ENCODE assay signal across 20 cellular contexts in genomic region chr6:155517282-155517681, GRCh38.
DNase-seq lines count a peak whose midpoint lies in the region; ATAC-seq, FAIRE-seq and TF ChIP-seq lines count a peak whose summit lies in the region.
"Had no signal": no experiment of that assay in that cellular context is flagged by ENCODE, and none has a peak within 500 bp of the region (broad histone marks: within the 10 kb centered on the region; RNA-seq: fewer than 3 reads in every experiment).

No MANE protein-coding gene starts in this region.

- H3K27ac ChIP-seq in A549: peak overlapping the region; percentile 68 to 77
- H3K27ac ChIP-seq in K562 (ENCODE audit: extremely low read depth, low read depth, low read length): no peak overlapping the region
- H3K27ac ChIP-seq: HL-60 had no signal

- H3K4me2 ChIP-seq in A549: peak overlapping the region; percentile 77
- peak overlapping the region; percentile 32 for H3K4me2 ChIP-seq in K562 (ENCODE audit: insufficient read depth, low read length)

- H3K9ac ChIP-seq in K562 (ENCODE audit: insufficient read depth in 1 of 2, low read depth in 2 of 2, low read length in 2 of 2) (no peak overlapping the region), mucosa of stomach (ENCODE audit: low read length) (peak overlapping the region; percentile 10)

- H3K4me3 ChIP-seq in A549 (peak overlapping the region; percentile 44), LNCaP clone FGC (ENCODE audit: low read depth, low read length) (peak overlapping the region; percentile 39), K562 (no peak overlapping the region), mucosa of stomach (ENCODE audit: low read length) (no peak overlapping the region)
- H3K4me3 ChIP-seq: GM12878 had no signal

- TF ChIP-seq CTCF in A549 (IDR thresholded peaks at IDR 0.05) (no peak), LNCaP clone FGC (IDR thresholded peaks at IDR 0.05; ENCODE audit: control insufficient read depth, extremely low read depth, insufficient read depth) (no peak), K562 (IDR thresholded peaks at IDR 0.05 in 2 of 3, conservative IDR thresholded peaks at IDR 0.05 in 1 of 3; ENCODE audit: insufficient read depth in 2 of 3, low read depth in 1 of 3, low read length in 3 of 3) (no peak)

- intact Hi-C loops in K562 (cut with micrococcal nuclease): no loop called here

- H3K9me3 ChIP-seq in A549 (no peaks in the 10 kb centered on the region), K562 (replicated peaks; ENCODE audit: control insufficient read depth, insufficient read depth, low read depth, low read length) (no peaks in the 10 kb centered on the region), mucosa of stomach (ENCODE audit: control insufficient read depth, low read length) (no peaks in the 10 kb centered on the region)

- WGBS in A549 (ENCODE audit: missing lambda C conversion rate): 46% methylated on average over 8 of the region's 8 CpGs
- WGBS in K562 (ENCODE audit: insufficient coverage, low coverage, missing lambda C conversion rate): 2% methylated on average over 8 of the region's 8 CpGs

- TF ChIP-seq POLR2A in A549 (IDR thresholded peaks at IDR 0.05; ENCODE audit: low read length) (no peak), K562 (conservative IDR thresholded peaks at IDR 0.05) (no peak)

- ATAC-seq in A549 (peak; percentile 56 to 63; a peak in 5 of 6 replicates), K562 (peak; percentile 44; the same call in 2 of the 3 replicates), HG03175 (IDR thresholded peaks at IDR 0.05; ENCODE audit: unreplicated experiment) (no peak), HG03135 (IDR thresholded peaks at IDR 0.05; ENCODE audit: unreplicated experiment) (no peak)
- ATAC-seq: GM12878 had no signal

- no peaks in the 10 kb centered on the region for H3K79me2 ChIP-seq in K562 (ENCODE audit: control insufficient read depth, insufficient read depth, low read length)

- POLR2A ChIA-PET in A549 (lab: Yijun Ruan, JAX) (interaction anchor here (1.6 kb wide), 1 partner anchor 23 kb away, joined by 3 read pairs; no protein-coding TSS in a partner anchor), K562 (lab: Yijun Ruan, JAX) (interaction anchor here (0.7 to 0.8 kb wide), 2 partner anchors 96 to 891 kb away, joined by 3 read pairs; no protein-coding TSS in a partner anchor)

- H3K4me1 ChIP-seq in A549: no peaks in the 10 kb centered on the region
- no peaks in the 10 kb centered on the region for H3K4me1 ChIP-seq in K562 (replicated peaks in 1 of 2; ENCODE audit: control insufficient read depth in 2 of 2, insufficient read depth in 2 of 2, low read length in 2 of 2)
- H3K4me1 ChIP-seq in mucosa of stomach (ENCODE audit: control insufficient read depth, insufficient read depth, low read length): no peaks in the 10 kb centered on the region

- H3K9me1 ChIP-seq in K562 (ENCODE audit: control insufficient read depth, insufficient read depth, low read length): no peaks in the 10 kb centered on the region

- TF ChIP-seq EP300 in A549 (IDR thresholded peaks at IDR 0.05) (no peak), K562 (IDR thresholded peaks at IDR 0.05; ENCODE audit: low read length) (no peak)

- in situ Hi-C loops in K562 (cut with MboI): no loop called here

- DNase-seq in A549 (ENCODE audit: low read depth in 1 of 2, low spot score in 1 of 2) (no peak), LNCaP clone FGC (ENCODE audit: low read depth) (no peak), K562 (ENCODE audit: extremely low read depth in 1 of 4, low spot score in 3 of 4) (no peak), NCI-H510A (lab: John Stamatoyannopoulos, UW) (no peak)
- DNase-seq: DMS79 treated with DMSO at 0.1 percent for 48 hours, H9, HFFc6, KG1, NCI-H1105, NCI-H146, NCI-H446, NCI-H526 treated with DMSO at 0.1 percent for 48 hours, OCI-M1, Right ventricle myocardium superior had no signal

- peak overlapping the region; percentile 43; the same call in 1 of the 2 replicates for H2AFZ ChIP-seq in K562 (ENCODE audit: low read depth, low read length)

- CTCF ChIA-PET in A549 (lab: Yijun Ruan, JAX): interaction anchor here (0.9 kb wide), 1 partner anchor 17 kb away, joined by 3 read pairs; no protein-coding TSS in a partner anchor
- CTCF ChIA-PET in K562 (lab: Yijun Ruan, JAX; ENCODE audit: low intra/inter-chr PET ratio): interaction anchor here (0.6 kb wide), 1 partner anchor 161 kb away, joined by 3 read pairs; no protein-coding TSS in a partner anchor

- H3K27me3 ChIP-seq in K562 (ENCODE audit: control insufficient read depth in 2 of 2, insufficient read depth in 2 of 2, low read length in 2 of 2) (no peaks in the 10 kb centered on the region), mucosa of stomach (ENCODE audit: control insufficient read depth, insufficient read depth, low read length) (no peaks in the 10 kb centered on the region)

- FAIRE-seq in A549 (lab: Jason Lieb, UNC): no peak
- no peak for FAIRE-seq in K562 (lab: Jason Lieb, UNC)
- FAIRE-seq: A204.1, GM12878 had no signal

- no peaks in the 10 kb centered on the region for H4K20me1 ChIP-seq in K562 (replicated peaks; ENCODE audit: control insufficient read depth, insufficient read depth, low read length)

- TF ChIP-seq RAD21 in A549 (conservative IDR thresholded peaks at IDR 0.05 in 1 of 2, IDR thresholded peaks at IDR 0.05 in 1 of 2): no peak
- TF ChIP-seq RAD21 in K562 (CRISPR knock-in tag; conservative IDR thresholded peaks at IDR 0.05 in 1 of 2, IDR thresholded peaks at IDR 0.05 in 1 of 2): no peak

- BruUV-seq in K562 (replicated peaks; lab: Mats Ljungman, UMichigan): no TSS peak

- no peaks in the 10 kb centered on the region for H3K36me3 ChIP-seq in K562 (ENCODE audit: control insufficient read depth, insufficient read depth, low read length)
- H3K36me3 ChIP-seq in mucosa of stomach (ENCODE audit: control insufficient read depth, insufficient read depth, low read length): no peaks in the 10 kb centered on the region

TF ChIP-seq in A549, 52 proteins besides CTCF, POLR2A, EP300 and RAD21:
- TF ChIP-seq ZFP36 (IDR thresholded peaks at IDR 0.05; ENCODE audit: borderline replicate concordance, partially characterized antibody): no peak
- TF ChIP-seq E2F6 (IDR thresholded peaks at IDR 0.05; ENCODE audit: borderline replicate concordance, low read depth): no peak
- no peak for TF ChIP-seq ESRRA (IDR thresholded peaks at IDR 0.05; ENCODE audit: borderline replicate concordance, low read length)
- TF ChIP-seq RCOR1 (IDR thresholded peaks at IDR 0.05; ENCODE audit: low read depth, low read length): no peak
- TF ChIP-seq JUNB (IDR thresholded peaks at IDR 0.05): no peak
- no peak for TF ChIP-seq ZNF302 (CRISPR knock-in tag; IDR thresholded peaks at IDR 0.05)
- TF ChIP-seq BCL3 (IDR thresholded peaks at IDR 0.05): no peak
- TF ChIP-seq TFCP2L1 (CRISPR knock-in tag; IDR thresholded peaks at IDR 0.05): no peak

TF ChIP-seq in K562, 482 proteins besides CTCF, POLR2A, EP300 and RAD21 (continues in another document):
- TF ChIP-seq MEIS2 (IDR thresholded peaks at IDR 0.05; ENCODE audit: partially characterized antibody) (no peak), PCBP1 (IDR thresholded peaks at IDR 0.05; ENCODE audit: low read depth, low read length, poor library complexity, severe bottlenecking) (no peak), NFIC (IDR thresholded peaks at IDR 0.05) (no peak), PRDM10 (IDR thresholded peaks at IDR 0.05; ENCODE audit: partially characterized antibody) (no peak), RHOXF2B (CRISPR knock-in tag; conservative IDR thresholded peaks at IDR 0.05) (no peak), CBX1 (IDR thresholded peaks at IDR 0.05; ENCODE audit: low read depth) (no peak), ETS2 (tag; IDR thresholded peaks at IDR 0.05; ENCODE audit: borderline replicate concordance, poor library complexity, severe bottlenecking) (no peak), ZNF75A (CRISPR knock-in tag; IDR thresholded peaks at IDR 0.05) (no peak), HDAC1 (IDR thresholded peaks at IDR 0.05) (no peak), ZNF280B (CRISPR knock-in tag; IDR thresholded peaks at IDR 0.05) (no peak), ZC3H8 (IDR thresholded peaks at IDR 0.05) (no peak), ZC3H4 (CRISPR knock-in tag; IDR thresholded peaks at IDR 0.05; ENCODE audit: borderline replicate concordance) (no peak), HNRNPLL (IDR thresholded peaks at IDR 0.05; ENCODE audit: low read depth, low read length, poor library complexity, severe bottlenecking) (no peak)

Comparison
In these comparisons a context has a peak if more than half of its experiments do, and no peak if none do; other contexts are left out.
1. ATAC-seq: peak in A549 (2 of 2) and K562 (single experiment); none in HG03175 (single experiment) and HG03135 (single experiment).
2. H3K4me3 ChIP-seq: peak in A549 (single experiment) and LNCaP clone FGC (single experiment); none in K562 (single experiment) and mucosa of stomach (single experiment).